In genomic region chr12:51866324-51866723, GRCh38 we compare ENCODE assay signal across 20 cellular contexts. TPM values are rescaled to one million over a fixed set of nuclear protein-coding genes. Genes with fewer than 3 reads are reported as not detected.
DNase-seq lines count a peak whose midpoint lies in the region; ATAC-seq and TF ChIP-seq lines count a peak whose summit lies in the region.
"Had no signal": no experiment of that assay in that cellular context is flagged by ENCODE, and none has a peak within 500 bp of the region (broad histone marks: within the 10 kb centered on the region; RNA-seq: fewer than 3 reads in every experiment).

No MANE protein-coding gene starts in this region.

- H4K20me1 ChIP-seq in GM23338 (replicated peaks; ENCODE audit: insufficient read depth): no peaks in the 10 kb centered on the region

- WGBS in endodermal cell (ENCODE audit: insufficient coverage in 1 of 2, insufficient read length in 1 of 2), 2 experiments: 83 to 94% methylated on average over 3 to 4 of the region's 4 CpGs

- H3K27me3 Mint-ChIP-seq in GM23338 (ENCODE audit: insufficient read depth, low read depth, poor library complexity): peaks cover 44% of the 10 kb centered on the region
- H3K27me3 Mint-ChIP-seq in endodermal cell (ENCODE audit: insufficient read depth): peaks cover 87% of the 10 kb centered on the region
- peaks cover 39% of the 10 kb centered on the region for H3K27me3 Mint-ChIP-seq in nephron (ENCODE audit: low read depth)
- peaks cover 59% of the 10 kb centered on the region for H3K27me3 Mint-ChIP-seq in progenitor cell of endocrine pancreas

- peaks cover 45% of the 10 kb centered on the region for H3F3A ChIP-seq in GM23338 (replicated peaks; ENCODE audit: low read depth)

- no peak overlapping the region for H3K27ac Mint-ChIP-seq in GM23338
- no peak overlapping the region for H3K27ac Mint-ChIP-seq in endodermal cell
- H3K27ac Mint-ChIP-seq in nephron: peak overlapping the region; percentile 51 to 90 (median 70)
- H3K27ac Mint-ChIP-seq in progenitor cell of endocrine pancreas: peak overlapping the region; percentile 54

- H3K9ac ChIP-seq in endodermal cell (ENCODE audit: extremely low read depth, low read length, poor library complexity, severe bottlenecking): no peak overlapping the region

- no peaks in the 10 kb centered on the region; the same call in 2 of the 3 replicates for H3K9me3 Mint-ChIP-seq in GM23338
- no peaks in the 10 kb centered on the region for H3K9me3 Mint-ChIP-seq in endodermal cell
- H3K9me3 Mint-ChIP-seq in nephron: no peaks in the 10 kb centered on the region
- no peaks in the 10 kb centered on the region for H3K9me3 Mint-ChIP-seq in progenitor cell of endocrine pancreas (ENCODE audit: low read depth)

- peak overlapping the region; percentile 34; the same call in 1 of the 3 replicates for H3K4me3 Mint-ChIP-seq in GM23338
- no peak overlapping the region for H3K4me3 Mint-ChIP-seq in endodermal cell
- H3K4me3 Mint-ChIP-seq in nephron: peak overlapping the region in 2 of 3 experiments; percentile 3 to 45
- no peak overlapping the region for H3K4me3 Mint-ChIP-seq in progenitor cell of endocrine pancreas (ENCODE audit: low read depth)

- H3K27ac ChIP-seq in GM23338 (ENCODE audit: low read depth) (no peak overlapping the region; the same call in 1 of the 2 replicates), endodermal cell (ENCODE audit: low read depth, low read length) (no peak overlapping the region)
- H3K27ac ChIP-seq: SK-N-MC had no signal

- H3K36me3 ChIP-seq in GM23338 (ENCODE audit: insufficient read depth) (no peaks in the 10 kb centered on the region), endodermal cell (ENCODE audit: control insufficient read depth, insufficient read depth, low read length) (no peaks in the 10 kb centered on the region)
- H3K36me3 ChIP-seq: HAP-1 had no signal

- H3K4me2 ChIP-seq in GM23338: peak overlapping the region; percentile 52

- H3K36me3 Mint-ChIP-seq in GM23338 (ENCODE audit: low read depth): no peaks in the 10 kb centered on the region
- H3K36me3 Mint-ChIP-seq in endodermal cell (ENCODE audit: low read depth): no peaks in the 10 kb centered on the region
- H3K36me3 Mint-ChIP-seq in nephron (ENCODE audit: low read depth): no peaks in the 10 kb centered on the region
- H3K36me3 Mint-ChIP-seq in progenitor cell of endocrine pancreas (ENCODE audit: insufficient read depth): no peaks in the 10 kb centered on the region

- H3K4me1 ChIP-seq in GM23338 (ENCODE audit: insufficient read depth) (peaks cover 75% of the 10 kb centered on the region), endodermal cell (ENCODE audit: control insufficient read depth, insufficient read depth, low read length) (peaks cover 14% of the 10 kb centered on the region)

- ATAC-seq in GM23338 (no peak), HG03108 (IDR thresholded peaks at IDR 0.05; ENCODE audit: unreplicated experiment) (no peak), GM19452 (IDR thresholded peaks at IDR 0.05; ENCODE audit: unreplicated experiment) (no peak)
- ATAC-seq: K562 had no signal

- H3K79me2 ChIP-seq in GM23338 (replicated peaks; ENCODE audit: insufficient read depth): no peaks in the 10 kb centered on the region

- H3K4me1 Mint-ChIP-seq in GM23338 (peaks cover 74% of the 10 kb centered on the region), endodermal cell (peaks cover 23% of the 10 kb centered on the region), nephron (peaks cover 69% of the 10 kb centered on the region), progenitor cell of endocrine pancreas (ENCODE audit: low read depth) (peaks cover 25% of the 10 kb centered on the region)

- DNase-seq in GM23338 (ENCODE audit: low spot score): no peak
- DNase-seq in endodermal cell: peak; percentile 51
- DNase-seq in progenitor cell of endocrine pancreas (ENCODE audit: low spot score, unreplicated experiment): no peak
- DNase-seq in stimulated activated CD4-positive, alpha-beta T cell treated with anti-CD3 and anti-CD28 coated beads, Interleukin-2, amount 100 ng/mL, for 24 hours: no peak
- DNase-seq: C1 segment of cervical spinal cord, DND-41, NCI-H1105, NCI-H1694, NCI-H510A, NCI-H748 treated with DMSO at 0.1 percent for 48 hours, OCI-M1, SHP77 had no signal

- H3K27me3 ChIP-seq in GM23338 (ENCODE audit: insufficient read depth) (peaks cover 57% of the 10 kb centered on the region), endodermal cell (ENCODE audit: control insufficient read depth, insufficient read depth, low read length, poor library complexity, severe bottlenecking) (peaks cover 71% of the 10 kb centered on the region)

- H3K9me2 ChIP-seq in GM23338 (ENCODE audit: insufficient read depth): no peaks in the 10 kb centered on the region

- H3K9me3 ChIP-seq in endodermal cell (ENCODE audit: control insufficient read depth, low read length): no peaks in the 10 kb centered on the region
- H3K9me3 ChIP-seq: HAP-1 had no signal

- no peak overlapping the region for H3K4me3 ChIP-seq in GM23338
- no peak overlapping the region for H3K4me3 ChIP-seq in endodermal cell (ENCODE audit: low read length)
- H3K4me3 ChIP-seq: HAP-1, K562, SK-N-MC had no signal

- no peak overlapping the region for H2AFZ ChIP-seq in GM23338

- TF ChIP-seq CTCF in GM23338 (conservative IDR thresholded peaks at IDR 0.05; ENCODE audit: low read depth in 2 of 2) (no peak), endodermal cell (conservative IDR thresholded peaks at IDR 0.05) (no peak), nephron (IDR thresholded peaks at IDR 0.05; ENCODE audit: unreplicated experiment in 3 of 3) (no peak), progenitor cell of endocrine pancreas (IDR thresholded peaks at IDR 0.05; ENCODE audit: unreplicated experiment) (no peak)

TF ChIP-seq in GM23338, 12 proteins besides CTCF, POLR2A, EP300 and RAD21 (continues in another document):
- TF ChIP-seq ZNF331 (CRISPR knock-in tag; IDR thresholded peaks at IDR 0.05; ENCODE audit: low read depth): no peak

RNA-seq across cellular contexts. Expression of gene FIGNL2, which starts 17.8 kb away (rescaled TPM):
- 4.1 and 5.2 TPM in 2 replicates for total RNA-seq in GM23338 (2014; rRNA removed; shearing (Covaris generic))
- 1.1 and 1.4 TPM in 2 replicates for polyA plus RNA-seq in GM23338 (2016; fragmentation: Nextera tagmentation; extraction: Ambion mirVana)
- total RNA-seq in endodermal cell (10 to 100 TPM; 10.5 to 17.7 TPM), progenitor cell of endocrine pancreas (44.5 and 46.7 TPM in 2 replicates)
- 24.4 TPM for polyA plus RNA-seq in endodermal cell (2013, experiment 1 of 2)
- polyA plus RNA-seq in endodermal cell (2013, experiment 2 of 2): 22.8 TPM
- total RNA-seq: K562 had no signal

RNA-seq across cellular contexts. Expression of gene ANKRD33, which starts 21.6 kb away (rescaled TPM):
- 0.27 and 1.7 TPM in 2 replicates for total RNA-seq in GM23338 (2014; rRNA removed; shearing (Covaris generic))
- 0.27 and 0.42 TPM in 2 replicates for polyA plus RNA-seq in GM23338 (2016; fragmentation: Nextera tagmentation; extraction: Ambion mirVana)
- total RNA-seq in endodermal cell: under 1 TPM in 1 of 2 donors, not detected in 1; 0.46 TPM
- polyA plus RNA-seq in endodermal cell (2013, experiment 1 of 2): 0.28 TPM
- polyA plus RNA-seq in endodermal cell (2013, experiment 2 of 2): 0.62 TPM
- 0.14 and 0.44 TPM in 2 replicates for total RNA-seq in progenitor cell of endocrine pancreas
- total RNA-seq: A673, G401 had no signal

RNA-seq across cellular contexts. Expression of gene ACVRL1, which starts 41.0 kb away (rescaled TPM):
- total RNA-seq in GM23338 (2014; rRNA removed; shearing (Covaris generic)): 0.28 and 0.62 TPM in 2 replicates
- polyA plus RNA-seq in GM23338 (2016; fragmentation: Nextera tagmentation; extraction: Ambion mirVana): 0.23 TPM in 1 of 2 replicates, not detected in the other
- total RNA-seq in endodermal cell: under 1 TPM; 0.42 to 0.64 TPM
- 1.00 TPM for polyA plus RNA-seq in endodermal cell (2013, experiment 1 of 2)
- 1.4 TPM for polyA plus RNA-seq in endodermal cell (2013, experiment 2 of 2)
- 0.18 TPM in 1 of 2 replicates, not detected in the other for total RNA-seq in progenitor cell of endocrine pancreas

Comparison
In these comparisons a context has a peak if more than half of its experiments do, and no peak if none do; other contexts are left out.
1. H3K27ac Mint-ChIP-seq: peak in nephron (3 of 3) and progenitor cell of endocrine pancreas (single experiment); none in GM23338 (single experiment) and endodermal cell (single experiment).
2. H3K4me3 Mint-ChIP-seq: peak in GM23338 (single experiment) and nephron (2 of 3); none in endodermal cell (single experiment) and progenitor cell of endocrine pancreas (single experiment).